9 cellular contexts compared by ENCODE assay signal in genomic region chr3:37974121-37974927, GRCh38. TPM values are rescaled to one million over a fixed set of nuclear protein-coding genes. Genes with fewer than 3 reads are reported as not detected.
DNase-seq lines count a peak whose midpoint lies in the region; ATAC-seq and TF ChIP-seq lines count a peak whose summit lies in the region.
"Had no signal": no experiment of that assay in that cellular context is flagged by ENCODE, and none has a peak within 500 bp of the region (broad histone marks: within the 10 kb centered on the region; RNA-seq: fewer than 3 reads in every experiment).

No MANE protein-coding gene starts in this region.

- H3K27ac ChIP-seq in VCaP (peak overlapping the region; percentile 36), breast epithelium (peak overlapping the region; percentile 33 to 53)
- H3K27ac ChIP-seq: epithelial cell of prostate had no signal

- intact Hi-C loops in breast epithelium (cut with DNase I; ENCODE audit: low total_unique reads): no loop called here

- no peak for TF ChIP-seq POLR2A in breast epithelium (IDR thresholded peaks at IDR 0.05)

- no peak overlapping the region for H3K4me3 ChIP-seq in breast epithelium

- peak; percentile 87 for ATAC-seq in GM21447 (IDR thresholded peaks at IDR 0.05; ENCODE audit: unreplicated experiment)

- peak; percentile 85 for TF ChIP-seq CTCF in VCaP (conservative IDR thresholded peaks at IDR 0.05)
- peak in 2 of 3 donors; percentile 53 to 62 for TF ChIP-seq CTCF in breast epithelium (IDR thresholded peaks at IDR 0.05)

- no peaks in the 10 kb centered on the region for H3K27me3 ChIP-seq in breast epithelium

- in situ Hi-C loops in KBM-7 (cut with MboI; ENCODE audit: low pct_unique_long_range_greater_than_20kb, low sequenced_read_pairs): loop anchor here (10.0 kb wide), 1 partner anchor 120 kb away; no protein-coding TSS in a partner anchor

- DNase-seq in ELF-1 (ENCODE audit: low read depth, low spot score): peak; percentile 71
- DNase-seq in KBM-7: peak; percentile 59
- DNase-seq in breast epithelium (ENCODE audit: low spot score in 2 of 2): no peak
- peak; percentile 34 for DNase-seq in kidney glomerular epithelial cell (lab: John Stamatoyannopoulos, UW)
- DNase-seq in stimulated activated CD4-positive, alpha-beta T cell treated with anti-CD3 and anti-CD28 coated beads, Interleukin-4, amount 100 ng/mL, for 24 hours: peak; percentile 74
- DNase-seq in cortex of kidney (lab: John Stamatoyannopoulos, UW): no peak

- H3K36me3 ChIP-seq in breast epithelium: no peaks in the 10 kb centered on the region

- no peaks in the 10 kb centered on the region for H3K9me3 ChIP-seq in breast epithelium

- H3K4me1 ChIP-seq in breast epithelium: no peaks in the 10 kb centered on the region

RNA-seq across cellular contexts. Expression of gene VILL, which starts 16.3 kb away (rescaled TPM):
- 10 to 100 TPM; 11.0 to 17.4 (median 15.4) TPM for total RNA-seq in breast epithelium

RNA-seq across cellular contexts. Expression of gene PLCD1, which starts 55.1 kb away (rescaled TPM):
- total RNA-seq in breast epithelium: 10 to 100 TPM; 17.0 to 36.2 (median 23.4) TPM

Comparison
In these comparisons a context has a peak if more than half of its experiments do, and no peak if none do; other contexts are left out.
1. DNase-seq: peak in ELF-1 (single experiment), KBM-7 (single experiment), kidney glomerular epithelial cell (single experiment) and stimulated activated CD4-positive, alpha-beta T cell treated with anti-CD3 and anti-CD28 coated beads, Interleukin-4, amount 100 ng/mL, for 24 hours (single experiment); none in breast epithelium (0 of 2) and cortex of kidney (single experiment).